Comparison of ENCODE assay signal across 1 cellular context in the genomic region with DNA sequence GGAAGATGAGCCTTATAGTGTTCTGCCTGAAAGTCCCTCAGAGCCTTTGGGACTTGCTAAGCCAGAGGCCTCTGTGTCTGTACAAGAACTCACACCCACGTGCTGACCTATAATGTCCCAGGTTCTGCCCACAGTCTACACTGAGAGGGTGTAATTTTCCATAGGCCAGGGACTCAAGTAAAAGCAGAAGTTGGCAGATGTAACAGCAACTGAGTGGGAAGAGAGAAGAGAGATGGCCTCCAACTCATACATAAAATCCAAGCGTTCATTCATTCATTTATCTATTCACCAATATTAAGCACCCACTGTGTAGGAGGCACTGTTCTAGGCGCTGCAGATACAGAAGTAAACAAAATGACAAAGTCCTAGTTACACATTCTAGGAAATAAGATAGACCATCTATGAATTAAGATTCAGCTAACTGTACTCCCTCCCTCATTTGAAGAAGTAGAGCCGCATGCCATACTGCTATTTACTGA.
TF ChIP-seq lines count a peak whose summit lies in the region.

No MANE protein-coding gene starts in this region.

TF ChIP-seq in HepG2, 621 proteins besides CTCF, POLR2A, EP300 and RAD21 (continued from another document):
- TF ChIP-seq, protein P1, sequence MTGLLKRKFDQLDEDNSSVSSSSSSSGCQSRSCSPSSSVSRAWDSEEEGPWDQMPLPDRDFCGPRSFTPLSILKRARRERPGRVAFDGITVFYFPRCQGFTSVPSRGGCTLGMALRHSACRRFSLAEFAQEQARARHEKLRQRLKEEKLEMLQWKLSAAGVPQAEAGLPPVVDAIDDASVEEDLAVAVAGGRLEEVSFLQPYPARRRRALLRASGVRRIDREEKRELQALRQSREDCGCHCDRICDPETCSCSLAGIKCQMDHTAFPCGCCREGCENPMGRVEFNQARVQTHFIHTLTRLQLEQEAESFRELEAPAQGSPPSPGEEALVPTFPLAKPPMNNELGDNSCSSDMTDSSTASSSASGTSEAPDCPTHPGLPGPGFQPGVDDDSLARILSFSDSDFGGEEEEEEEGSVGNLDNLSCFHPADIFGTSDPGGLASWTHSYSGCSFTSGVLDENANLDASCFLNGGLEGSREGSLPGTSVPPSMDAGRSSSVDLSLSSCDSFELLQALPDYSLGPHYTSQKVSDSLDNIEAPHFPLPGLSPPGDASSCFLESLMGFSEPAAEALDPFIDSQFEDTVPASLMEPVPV (CRISPR knock-in tag; IDR thresholded peaks at IDR 0.05): no peak
- TF ChIP-seq, protein P2, sequence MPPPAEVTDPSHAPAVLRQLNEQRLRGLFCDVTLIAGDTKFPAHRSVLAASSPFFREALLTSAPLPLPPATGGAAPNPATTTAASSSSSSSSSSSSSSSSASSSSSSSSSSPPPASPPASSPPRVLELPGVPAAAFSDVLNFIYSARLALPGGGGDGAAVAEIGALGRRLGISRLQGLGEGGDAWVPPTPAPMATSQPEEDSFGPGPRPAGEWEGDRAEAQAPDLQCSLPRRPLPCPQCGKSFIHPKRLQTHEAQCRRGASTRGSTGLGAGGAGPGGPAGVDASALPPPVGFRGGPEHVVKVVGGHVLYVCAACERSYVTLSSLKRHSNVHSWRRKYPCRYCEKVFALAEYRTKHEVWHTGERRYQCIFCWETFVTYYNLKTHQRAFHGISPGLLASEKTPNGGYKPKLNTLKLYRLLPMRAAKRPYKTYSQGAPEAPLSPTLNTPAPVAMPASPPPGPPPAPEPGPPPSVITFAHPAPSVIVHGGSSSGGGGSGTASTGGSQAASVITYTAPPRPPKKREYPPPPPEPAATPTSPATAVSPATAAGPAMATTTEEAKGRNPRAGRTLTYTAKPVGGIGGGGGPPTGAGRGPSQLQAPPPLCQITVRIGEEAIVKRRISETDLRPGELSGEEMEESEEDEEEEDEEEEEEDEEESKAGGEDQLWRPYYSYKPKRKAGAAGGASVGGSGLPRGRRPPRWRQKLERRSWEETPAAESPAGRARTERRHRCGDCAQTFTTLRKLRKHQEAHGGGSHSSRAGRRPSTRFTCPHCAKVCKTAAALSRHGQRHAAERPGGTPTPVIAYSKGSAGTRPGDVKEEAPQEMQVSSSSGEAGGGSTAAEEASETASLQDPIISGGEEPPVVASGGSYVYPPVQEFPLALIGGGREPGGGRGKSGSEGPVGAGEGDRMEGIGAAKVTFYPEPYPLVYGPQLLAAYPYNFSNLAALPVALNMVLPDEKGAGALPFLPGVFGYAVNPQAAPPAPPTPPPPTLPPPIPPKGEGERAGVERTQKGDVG (CRISPR knock-in tag; IDR thresholded peaks at IDR 0.05; ENCODE audit: borderline replicate concordance): no peak
- TF ChIP-seq, protein P3, sequence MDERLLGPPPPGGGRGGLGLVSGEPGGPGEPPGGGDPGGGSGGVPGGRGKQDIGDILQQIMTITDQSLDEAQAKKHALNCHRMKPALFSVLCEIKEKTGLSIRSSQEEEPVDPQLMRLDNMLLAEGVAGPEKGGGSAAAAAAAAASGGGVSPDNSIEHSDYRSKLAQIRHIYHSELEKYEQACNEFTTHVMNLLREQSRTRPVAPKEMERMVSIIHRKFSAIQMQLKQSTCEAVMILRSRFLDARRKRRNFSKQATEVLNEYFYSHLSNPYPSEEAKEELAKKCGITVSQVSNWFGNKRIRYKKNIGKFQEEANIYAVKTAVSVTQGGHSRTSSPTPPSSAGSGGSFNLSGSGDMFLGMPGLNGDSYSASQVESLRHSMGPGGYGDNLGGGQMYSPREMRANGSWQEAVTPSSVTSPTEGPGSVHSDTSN (CRISPR knock-in tag; IDR thresholded peaks at IDR 0.05): no peak
- TF ChIP-seq HOXA7 (CRISPR knock-in tag; IDR thresholded peaks at IDR 0.05) (no peak), RFX3 (CRISPR knock-in tag; IDR thresholded peaks at IDR 0.05) (no peak), ZNF749 (CRISPR knock-in tag; IDR thresholded peaks at IDR 0.05; ENCODE audit: borderline replicate concordance) (no peak), JUND (CRISPR knock-in tag; IDR thresholded peaks at IDR 0.05) (no peak), DMAP1 (CRISPR knock-in tag; IDR thresholded peaks at IDR 0.05) (no peak), NPAS2 (CRISPR knock-in tag; IDR thresholded peaks at IDR 0.05; ENCODE audit: borderline replicate concordance) (no peak), ZNF776 (CRISPR knock-in tag; IDR thresholded peaks at IDR 0.05) (no peak)
- TF ChIP-seq, protein P4, sequence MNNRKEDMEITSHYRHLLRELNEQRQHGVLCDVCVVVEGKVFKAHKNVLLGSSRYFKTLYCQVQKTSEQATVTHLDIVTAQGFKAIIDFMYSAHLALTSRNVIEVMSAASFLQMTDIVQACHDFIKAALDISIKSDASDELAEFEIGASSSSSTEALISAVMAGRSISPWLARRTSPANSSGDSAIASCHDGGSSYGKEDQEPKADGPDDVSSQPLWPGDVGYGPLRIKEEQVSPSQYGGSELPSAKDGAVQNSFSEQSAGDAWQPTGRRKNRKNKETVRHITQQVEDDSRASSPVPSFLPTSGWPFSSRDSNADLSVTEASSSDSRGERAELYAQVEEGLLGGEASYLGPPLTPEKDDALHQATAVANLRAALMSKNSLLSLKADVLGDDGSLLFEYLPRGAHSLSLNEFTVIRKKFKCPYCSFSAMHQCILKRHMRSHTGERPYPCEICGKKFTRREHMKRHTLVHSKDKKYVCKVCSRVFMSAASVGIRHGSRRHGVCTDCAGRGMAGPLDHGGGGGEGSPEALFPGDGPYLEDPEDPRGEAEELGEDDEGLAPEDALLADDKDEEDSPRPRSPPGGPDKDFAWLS (CRISPR knock-in tag; IDR thresholded peaks at IDR 0.05; ENCODE audit: borderline replicate concordance): no peak
